1 cellular context compared by ENCODE assay signal in genomic region chr6:113970808-113971676, GRCh38.
A peak's percentile ranks its signal among the peaks of the same experiment; 100 is the strongest.
TF ChIP-seq lines count a peak whose summit lies in the region.

TSS of gene HDAC2 (minus strand) at chr6:113971148. CDS start at chr6:113970908, 240 bp downstream.

TF ChIP-seq in HepG2, 621 proteins besides CTCF, POLR2A, EP300 and RAD21 (continued from another document and continues in another):
- peak; percentile 88 for TF ChIP-seq ZBTB25 (CRISPR knock-in tag; IDR thresholded peaks at IDR 0.05)
- peak; percentile 97 for TF ChIP-seq KLF15 (CRISPR knock-in tag; IDR thresholded peaks at IDR 0.05; ENCODE audit: borderline replicate concordance)
- TF ChIP-seq FOSL2 (CRISPR knock-in tag; IDR thresholded peaks at IDR 0.05) = peak; percentile 65
- peak; percentile 57; the same call in 1 of the 2 replicates for TF ChIP-seq ZNF44 (CRISPR knock-in tag; IDR thresholded peaks at IDR 0.05)
- TF ChIP-seq SKIL (CRISPR knock-in tag; IDR thresholded peaks at IDR 0.05; ENCODE audit: borderline replicate concordance) = peak; percentile 75; the same call in 1 of the 2 replicates
- peak; percentile 93 for TF ChIP-seq ZMYM4 (CRISPR knock-in tag; IDR thresholded peaks at IDR 0.05)
- TF ChIP-seq HMGA1 (CRISPR knock-in tag; conservative IDR thresholded peaks at IDR 0.05) = no peak
- TF ChIP-seq ZNF292 (CRISPR knock-in tag; IDR thresholded peaks at IDR 0.05; ENCODE audit: borderline replicate concordance, low read depth) = 0 out of 2 replicates have a peak, but pooled peaks have one; percentile 43
- TF ChIP-seq ZNF720 (CRISPR knock-in tag; IDR thresholded peaks at IDR 0.05) = 0 out of 2 replicates have a peak, but pooled peaks have one; percentile 92
- TF ChIP-seq THAP9 (CRISPR knock-in tag; IDR thresholded peaks at IDR 0.05; ENCODE audit: borderline replicate concordance) = peak; percentile 79; the same call in 1 of the 2 replicates
- TF ChIP-seq ZBTB43 (CRISPR knock-in tag; conservative IDR thresholded peaks at IDR 0.05) = peak; percentile 91
- TF ChIP-seq ZNF7 (CRISPR knock-in tag; IDR thresholded peaks at IDR 0.05) = peak; percentile 30; the same call in 1 of the 2 replicates
- TF ChIP-seq HOXA9 (CRISPR knock-in tag; IDR thresholded peaks at IDR 0.05; ENCODE audit: borderline replicate concordance) = peak; percentile 88
- peak; percentile 85 for TF ChIP-seq SAFB2 (CRISPR knock-in tag; IDR thresholded peaks at IDR 0.05; ENCODE audit: borderline replicate concordance, low read depth)
- peak; percentile 97; the same call in 1 of the 2 replicates for TF ChIP-seq TIGD3 (CRISPR knock-in tag; IDR thresholded peaks at IDR 0.05; ENCODE audit: borderline replicate concordance)
- TF ChIP-seq NBN (conservative IDR thresholded peaks at IDR 0.05) = no peak
- TF ChIP-seq HNF4A (CRISPR knock-in tag; IDR thresholded peaks at IDR 0.05) = 0 out of 2 replicates have a peak, but pooled peaks have one; percentile 34
- no peak for TF ChIP-seq SRSF9 (IDR thresholded peaks at IDR 0.05; ENCODE audit: borderline replicate concordance, insufficient read depth, low read depth, low read length, poor library complexity, severe bottlenecking)
- TF ChIP-seq ZNF136 (CRISPR knock-in tag; IDR thresholded peaks at IDR 0.05; ENCODE audit: low read depth) = peak; percentile 95; the same call in 1 of the 2 replicates
- TF ChIP-seq SP5 (CRISPR knock-in tag; IDR thresholded peaks at IDR 0.05; ENCODE audit: borderline replicate concordance, low read depth) = peak; percentile 83
- no peak for TF ChIP-seq PHF5A (CRISPR knock-in tag; IDR thresholded peaks at IDR 0.05; ENCODE audit: low read depth, unreplicated experiment)
- peak; percentile 97 for TF ChIP-seq ZNF841 (CRISPR knock-in tag; IDR thresholded peaks at IDR 0.05; ENCODE audit: borderline replicate concordance)
- no peak; the same call in 1 of the 2 replicates for TF ChIP-seq KIAA2018 (CRISPR knock-in tag; IDR thresholded peaks at IDR 0.05; ENCODE audit: borderline replicate concordance)
- TF ChIP-seq TFE3 (CRISPR knock-in tag; IDR thresholded peaks at IDR 0.05) = peak; percentile 94
- peak; percentile 81 for TF ChIP-seq ZBTB34 (CRISPR knock-in tag; IDR thresholded peaks at IDR 0.05)
- no peak for TF ChIP-seq HCFC1 (IDR thresholded peaks at IDR 0.05; ENCODE audit: low read depth, low read length)
- TF ChIP-seq NCOA1 (CRISPR knock-in tag; IDR thresholded peaks at IDR 0.05) = no peak
- TF ChIP-seq NONO (IDR thresholded peaks at IDR 0.05) = no peak
- TF ChIP-seq NONO (CRISPR knock-in tag; conservative IDR thresholded peaks at IDR 0.05) = peak; percentile 72; the same call in 1 of the 2 replicates
- no peak for TF ChIP-seq RBM22 (optimal IDR thresholded peaks at IDR 0.05; ENCODE audit: low read length)
- TF ChIP-seq SMAD9 (CRISPR knock-in tag; IDR thresholded peaks at IDR 0.05) = peak; percentile 93
- TF ChIP-seq MNT (IDR thresholded peaks at IDR 0.05) = no peak
- TF ChIP-seq ZNF331 (CRISPR knock-in tag; IDR thresholded peaks at IDR 0.05) = peak; percentile 95
- TF ChIP-seq ZNF382 (CRISPR knock-in tag; IDR thresholded peaks at IDR 0.05; ENCODE audit: borderline replicate concordance) = no peak
- TF ChIP-seq NR2F2 (IDR thresholded peaks at IDR 0.05; ENCODE audit: borderline replicate concordance, low read depth) = no peak
- peak; percentile 78 for TF ChIP-seq ZNF768 (CRISPR knock-in tag; IDR thresholded peaks at IDR 0.05)
